Comparison of ENCODE assay signal across 8 cellular contexts in the genomic region with DNA sequence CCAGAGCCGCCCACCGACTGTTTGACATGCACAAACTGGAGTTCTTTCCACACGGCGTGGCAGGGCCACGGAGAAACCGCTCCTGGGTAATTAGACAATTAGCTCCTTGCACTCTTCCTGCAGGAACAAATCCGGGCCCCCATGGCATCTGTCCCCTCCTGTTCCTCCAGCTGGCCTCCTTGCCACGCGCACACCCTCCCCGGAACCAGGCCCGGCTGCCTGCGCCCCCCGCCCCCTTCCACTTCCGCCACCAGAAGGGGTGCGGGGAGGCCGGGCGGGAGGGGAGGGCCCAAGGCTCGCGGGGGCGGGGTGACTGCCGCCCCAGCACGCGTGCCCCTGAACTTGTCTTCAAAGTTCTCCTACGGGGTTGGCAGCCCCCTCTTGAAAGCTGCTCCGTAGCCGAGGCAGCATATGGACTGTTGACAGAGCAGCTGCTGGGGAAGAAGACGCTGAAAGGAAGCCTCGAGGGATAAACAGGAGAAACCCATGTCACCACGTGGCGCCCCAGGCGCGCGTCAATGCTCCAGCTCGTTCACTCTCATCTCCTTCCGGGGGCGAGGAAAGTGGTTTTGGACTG.
A peak's percentile ranks its signal among the peaks of the same experiment; 100 is the strongest.
DNase-seq lines count a peak whose midpoint lies in the region; ATAC-seq and TF ChIP-seq lines count a peak whose summit lies in the region.

No MANE protein-coding gene starts in this region.

- POLR2A ChIA-PET in CD8-positive, alpha-beta memory T cell (lab: Charles Lee), result no interaction called here

- 18 to 36% (median 25%) methylated on average over 25 to 36 of the region's 36 CpGs for WGBS in ovary, 3 donors

- DNase-seq in CD8-positive, alpha-beta memory T cell, result peak in 3 of 5 donors; percentile 10 to 57 (median 53)
- DNase-seq in NCI-H1417 treated with DMSO at 0.1 percent for 48 hours (lab: John Stamatoyannopoulos, UW), result peak; percentile 63
- DNase-seq in central memory CD4-positive, alpha-beta T cell, result peak; percentile 24
- DNase-seq in ovary, result peak; percentile 22 to 60 (median 34)
- DNase-seq in epidermal melanocyte (ENCODE audit: insufficient read length, low spot score), result no peak

- no peak for TF ChIP-seq EP300 in ovary (IDR thresholded peaks at IDR 0.05)

- peaks cover 0 to 5% (median 0%) of the 10 kb centered on the region in 3 donors for H3K4me1 Mint-ChIP-seq in CD8-positive, alpha-beta memory T cell
- H3K4me1 Mint-ChIP-seq in activated T-helper 17 cell treated with anti-CD3 and anti-CD28 coated beads, Interleukin-2, amount 50 U/mL, for 72 hours, result no peaks in the 10 kb centered on the region

- H3K36me3 ChIP-seq in CD8-positive, alpha-beta memory T cell (ENCODE audit: insufficient read depth, low read length), result no peaks in the 10 kb centered on the region
- H3K36me3 ChIP-seq in ovary, result no peaks in the 10 kb centered on the region

- H3K9me3 Mint-ChIP-seq in CD8-positive, alpha-beta memory T cell, result no peaks in the 10 kb centered on the region
- no peaks in the 10 kb centered on the region for H3K9me3 Mint-ChIP-seq in activated T-helper 17 cell treated with anti-CD3 and anti-CD28 coated beads, Interleukin-2, amount 50 U/mL, for 72 hours

- no peaks in the 10 kb centered on the region for H3K4me1 ChIP-seq in CD8-positive, alpha-beta memory T cell (ENCODE audit: insufficient read depth, low read length)
- H3K4me1 ChIP-seq in ovary (ENCODE audit: insufficient read depth), result no peaks in the 10 kb centered on the region

- ATAC-seq in HG02840 (IDR thresholded peaks at IDR 0.05; ENCODE audit: low FRiP score, unreplicated experiment), result no peak
- no peak for ATAC-seq in HG02885 (IDR thresholded peaks at IDR 0.05; ENCODE audit: poor library complexity, unreplicated experiment)
- no peak for ATAC-seq in activated T-helper 17 cell treated with anti-CD3 and anti-CD28 coated beads, Interleukin-2, amount 50 U/mL, for 72 hours (replicated peaks)

- no peak overlapping the region for H3K27ac ChIP-seq in CD8-positive, alpha-beta memory T cell (ENCODE audit: low read depth, low read length)
- no peak overlapping the region for H3K27ac ChIP-seq in ovary

- H3K27ac Mint-ChIP-seq in CD8-positive, alpha-beta memory T cell, result no peak overlapping the region
- no peak overlapping the region for H3K27ac Mint-ChIP-seq in activated T-helper 17 cell treated with anti-CD3 and anti-CD28 coated beads, Interleukin-2, amount 50 U/mL, for 72 hours

- TF ChIP-seq POLR2A in ovary (IDR thresholded peaks at IDR 0.05), result no peak

- H3K9me3 ChIP-seq in CD8-positive, alpha-beta memory T cell (ENCODE audit: low read length), result no peaks in the 10 kb centered on the region
- no peaks in the 10 kb centered on the region for H3K9me3 ChIP-seq in ovary

- TF ChIP-seq CTCF in ovary (IDR thresholded peaks at IDR 0.05), result no peak

- intact Hi-C loops in ovary (cut with DNase I), result no loop called here

- CTCF ChIA-PET in CD8-positive, alpha-beta memory T cell (lab: Charles Lee), result no interaction called here

- H3K36me3 Mint-ChIP-seq in CD8-positive, alpha-beta memory T cell, result no peaks in the 10 kb centered on the region
- no peaks in the 10 kb centered on the region for H3K36me3 Mint-ChIP-seq in activated T-helper 17 cell treated with anti-CD3 and anti-CD28 coated beads, Interleukin-2, amount 50 U/mL, for 72 hours (ENCODE audit: low read depth)

- no peaks in the 10 kb centered on the region for H3K27me3 ChIP-seq in CD8-positive, alpha-beta memory T cell (ENCODE audit: insufficient read depth, low read length, poor library complexity, severe bottlenecking)
- H3K27me3 ChIP-seq in ovary, result no peaks in the 10 kb centered on the region

- H3K4me3 ChIP-seq in CD8-positive, alpha-beta memory T cell (ENCODE audit: low read length), result no peak overlapping the region
- H3K4me3 ChIP-seq in ovary, result peak overlapping the region; percentile 2

- peak overlapping the region in 4 of 7 donors; percentile 0 to 37 (median 22) for H3K4me3 Mint-ChIP-seq in CD8-positive, alpha-beta memory T cell
- H3K4me3 Mint-ChIP-seq in activated T-helper 17 cell treated with anti-CD3 and anti-CD28 coated beads, Interleukin-2, amount 50 U/mL, for 72 hours, result no peak overlapping the region

- peaks cover 7 to 33% of the 10 kb centered on the region in 2 donors for H3K27me3 Mint-ChIP-seq in CD8-positive, alpha-beta memory T cell
- peaks cover 11% of the 10 kb centered on the region for H3K27me3 Mint-ChIP-seq in activated T-helper 17 cell treated with anti-CD3 and anti-CD28 coated beads, Interleukin-2, amount 50 U/mL, for 72 hours
